In genomic region chr2:200744252-200744651, GRCh38 we compare ENCODE assay signal across 26 cellular contexts.
"Had no signal": no experiment of that assay in that cellular context is flagged by ENCODE, and none has a peak within 500 bp of the region (broad histone marks: within the 10 kb centered on the region; RNA-seq: fewer than 3 reads in every experiment).

No MANE protein-coding gene starts in this region.

- H3K4me3 ChIP-seq: body of pancreas, breast epithelium had no signal

- H3K27me3 Mint-ChIP-seq: activated naive CD4-positive, alpha-beta T cell treated with anti-CD3 and anti-CD28 coated beads, Interleukin-2, amount 50 U/mL, for 24 hours; activated T-cell treated with anti-CD3 and anti-CD28 coated beads, Interleukin-2, amount 50 U/mL, for 24 hours had no signal

- H3K9me3 Mint-ChIP-seq: activated CD4-positive, alpha-beta T cell treated with anti-CD3 and anti-CD28 coated beads, Interleukin-2, amount 10 ng/mL, durations not matched to agents 24 days and 14 days; activated naive CD4-positive, alpha-beta T cell treated with anti-CD3 and anti-CD28 coated beads, Interleukin-2, amount 50 U/mL, for 24 hours; activated naive CD8-positive, alpha-beta T cell treated with anti-CD3 and anti-CD28 coated beads, Interleukin-2, amount 10 ng/mL, durations not matched to agents 7 days and 5 days; activated T-cell treated with anti-CD3 and anti-CD28 coated beads, Interleukin-2, amount 50 U/mL, for 24 hours; activated T-helper 2 cell treated with anti-CD3 and anti-CD28 coated beads, Interferon-gamma antibody, Interleukin-2, Interleukin-4, amounts not matched to agents 10 μg/mL and 5 μg/mL and 100 μg/mL, durations not matched to agents 14 hours and 24 hours and 36 hours had no signal

- H3K4me1 Mint-ChIP-seq: activated CD4-positive, alpha-beta T cell treated with anti-CD3 and anti-CD28 coated beads, Interleukin-2, amount 10 ng/mL, durations not matched to agents 24 days and 14 days; activated naive CD4-positive, alpha-beta T cell treated with anti-CD3 and anti-CD28 coated beads, Interleukin-2, amount 50 U/mL, for 24 hours; activated naive CD8-positive, alpha-beta T cell treated with anti-CD3 and anti-CD28 coated beads, Interleukin-2, amount 10 ng/mL, durations not matched to agents 7 days and 5 days had no signal

- DNase-seq: activated CD4-positive, alpha-beta T cell treated with anti-CD3 and anti-CD28 coated beads, Interleukin-2, amount 10 ng/mL, durations not matched to agents 24 days and 14 days; activated CD4-positive, alpha-beta T cell treated with anti-CD3 and anti-CD28 coated beads, Interleukin-2, amount 50 U/mL, for 48 hours; activated CD8-positive, alpha-beta T cell treated with anti-CD3 and anti-CD28 coated beads, Interleukin-2, amount 10 ng/mL, durations not matched to agents 7 days and 5 days; activated gamma-delta T cell; activated naive CD4-positive, alpha-beta T cell treated with Interleukin-2 at 50 U/mL for 16 hours; activated naive CD8-positive, alpha-beta T cell treated with anti-CD3 and anti-CD28 coated beads, Interleukin-2, amount 10 ng/mL, durations not matched to agents 7 days and 5 days; activated T-cell treated with anti-CD3 and anti-CD28 coated beads, Interleukin-2, amount 50 U/mL, for 24 hours; amygdala; body of pancreas; cerebellar nuclear complex; NCI-H1105; NCI-H1417 treated with DMSO at 0.1 percent for 48 hours; NCI-H187 treated with DMSO at 0.1 percent for 48 hours; NCI-H2081; NCI-H2171 treated with DMSO at 0.1 percent for 48 hours; NCI-H2227 treated with DMSO at 0.1 percent for 48 hours; NCI-H446; NCI-H510A treated with DMSO at 0.1 percent for 48 hours; NCI-H526 treated with DMSO at 0.1 percent for 48 hours; NCI-H774; SHP77 treated with DMSO at 0.1 percent for 48 hours; T1000 had no signal

- H3K27me3 ChIP-seq: body of pancreas, breast epithelium had no signal

- H3K9me3 ChIP-seq: body of pancreas, breast epithelium had no signal

- H3K27ac Mint-ChIP-seq: activated CD4-positive, alpha-beta T cell treated with anti-CD3 and anti-CD28 coated beads, Interleukin-2, amount 10 ng/mL, durations not matched to agents 24 days and 14 days; activated CD8-positive, alpha-beta T cell treated with anti-CD3 and anti-CD28 coated beads, Interleukin-2, amount 10 ng/mL, durations not matched to agents 7 days and 5 days; activated naive CD4-positive, alpha-beta T cell treated with anti-CD3 and anti-CD28 coated beads, Interleukin-2, amount 50 U/mL, for 24 hours; activated naive CD8-positive, alpha-beta T cell treated with anti-CD3 and anti-CD28 coated beads, Interleukin-2, amount 10 ng/mL, durations not matched to agents 7 days and 5 days; activated T-cell treated with anti-CD3 and anti-CD28 coated beads, Interleukin-2, amount 50 U/mL, for 24 hours; activated T-helper 2 cell treated with anti-CD3 and anti-CD28 coated beads, Interferon-gamma antibody, Interleukin-2, Interleukin-4, amounts not matched to agents 10 μg/mL and 5 μg/mL and 100 μg/mL, durations not matched to agents 14 hours and 24 hours and 36 hours had no signal

- H3K27ac ChIP-seq: body of pancreas had no signal

- H3K4me3 Mint-ChIP-seq: activated CD4-positive, alpha-beta T cell treated with anti-CD3 and anti-CD28 coated beads, Interleukin-2, amount 10 ng/mL, durations not matched to agents 24 days and 14 days; activated CD8-positive, alpha-beta T cell treated with anti-CD3 and anti-CD28 coated beads, Interleukin-2, amount 10 ng/mL, durations not matched to agents 7 days and 5 days; activated naive CD4-positive, alpha-beta T cell treated with anti-CD3 and anti-CD28 coated beads, Interleukin-2, amount 50 U/mL, for 24 hours; activated naive CD8-positive, alpha-beta T cell treated with anti-CD3 and anti-CD28 coated beads, Interleukin-2, amount 10 ng/mL, durations not matched to agents 7 days and 5 days; activated T-cell treated with anti-CD3 and anti-CD28 coated beads, Interleukin-2, amount 50 U/mL, for 24 hours had no signal

- H3K36me3 ChIP-seq: breast epithelium had no signal

- ATAC-seq: activated CD8-positive, alpha-beta T cell treated with anti-CD3 and anti-CD28 coated beads, Interleukin-2, amount 10 ng/mL, durations not matched to agents 7 days and 5 days; body of pancreas; Panc1 had no signal

- H3K36me3 Mint-ChIP-seq: activated naive CD4-positive, alpha-beta T cell treated with anti-CD3 and anti-CD28 coated beads, Interleukin-2, amount 50 U/mL, for 24 hours; activated naive CD8-positive, alpha-beta T cell treated with anti-CD3 and anti-CD28 coated beads, Interleukin-2, amount 10 ng/mL, durations not matched to agents 7 days and 5 days had no signal
